Comparison of ENCODE assay signal across 1 cellular context in the genomic region with DNA sequence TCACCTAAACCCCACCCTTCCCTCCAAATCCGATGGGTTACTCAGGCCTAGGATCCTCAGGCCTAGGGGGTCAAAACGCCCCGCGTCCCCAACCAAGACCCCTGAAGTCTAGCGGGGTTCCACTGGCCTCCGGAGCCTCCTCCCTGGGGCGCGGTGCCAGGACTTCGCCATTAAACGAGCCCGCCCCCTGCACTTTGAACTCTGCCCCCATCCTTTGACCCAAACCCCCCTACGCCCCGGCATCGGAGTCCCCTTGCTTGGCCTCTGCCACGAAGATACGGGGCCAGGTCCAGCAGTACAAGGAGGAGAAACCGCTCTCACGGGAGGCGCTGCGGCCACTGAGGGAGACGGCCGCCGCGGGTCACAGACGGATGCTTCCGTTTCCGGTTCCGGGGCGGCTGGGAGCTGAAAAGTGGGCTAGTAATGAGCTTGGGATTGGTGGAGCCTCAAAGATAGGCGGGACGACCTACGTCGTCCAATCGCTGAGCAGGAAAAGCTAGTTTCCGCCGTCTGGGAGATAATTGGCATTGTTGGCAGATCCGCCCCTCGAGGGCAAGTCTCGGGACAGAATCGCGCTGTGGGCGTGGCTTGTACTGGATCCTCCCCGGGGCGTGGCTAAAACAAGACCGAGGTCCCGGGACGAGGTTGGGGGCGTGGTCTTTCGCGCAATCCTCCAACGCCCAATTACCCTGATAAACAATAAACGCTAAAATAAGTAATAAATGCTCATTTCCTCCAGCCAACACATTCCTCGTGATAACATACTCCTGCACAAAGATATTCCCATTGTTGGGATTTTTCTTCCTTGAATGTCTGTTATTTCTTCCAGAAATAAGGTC.
A peak's percentile ranks its signal among the peaks of the same experiment; 100 is the strongest.
TF ChIP-seq lines count a peak whose summit lies in the region.

No MANE protein-coding gene starts in this region.

TF ChIP-seq in A549, 52 proteins besides CTCF, POLR2A, EP300 and RAD21 (continued from another document):
- TF ChIP-seq PHF8 (IDR thresholded peaks at IDR 0.05; ENCODE audit: borderline replicate concordance, low read depth): peak; percentile 78; the same call in 1 of the 2 replicates
- no peak for TF ChIP-seq HDAC2 (IDR thresholded peaks at IDR 0.05)
- TF ChIP-seq RFX5 (IDR thresholded peaks at IDR 0.05): no peak
- TF ChIP-seq, protein P1, sequence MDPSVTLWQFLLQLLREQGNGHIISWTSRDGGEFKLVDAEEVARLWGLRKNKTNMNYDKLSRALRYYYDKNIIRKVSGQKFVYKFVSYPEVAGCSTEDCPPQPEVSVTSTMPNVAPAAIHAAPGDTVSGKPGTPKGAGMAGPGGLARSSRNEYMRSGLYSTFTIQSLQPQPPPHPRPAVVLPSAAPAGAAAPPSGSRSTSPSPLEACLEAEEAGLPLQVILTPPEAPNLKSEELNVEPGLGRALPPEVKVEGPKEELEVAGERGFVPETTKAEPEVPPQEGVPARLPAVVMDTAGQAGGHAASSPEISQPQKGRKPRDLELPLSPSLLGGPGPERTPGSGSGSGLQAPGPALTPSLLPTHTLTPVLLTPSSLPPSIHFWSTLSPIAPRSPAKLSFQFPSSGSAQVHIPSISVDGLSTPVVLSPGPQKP (IDR thresholded peaks at IDR 0.05; ENCODE audit: low read depth, low read length): no peak
- TF ChIP-seq, protein P2, sequence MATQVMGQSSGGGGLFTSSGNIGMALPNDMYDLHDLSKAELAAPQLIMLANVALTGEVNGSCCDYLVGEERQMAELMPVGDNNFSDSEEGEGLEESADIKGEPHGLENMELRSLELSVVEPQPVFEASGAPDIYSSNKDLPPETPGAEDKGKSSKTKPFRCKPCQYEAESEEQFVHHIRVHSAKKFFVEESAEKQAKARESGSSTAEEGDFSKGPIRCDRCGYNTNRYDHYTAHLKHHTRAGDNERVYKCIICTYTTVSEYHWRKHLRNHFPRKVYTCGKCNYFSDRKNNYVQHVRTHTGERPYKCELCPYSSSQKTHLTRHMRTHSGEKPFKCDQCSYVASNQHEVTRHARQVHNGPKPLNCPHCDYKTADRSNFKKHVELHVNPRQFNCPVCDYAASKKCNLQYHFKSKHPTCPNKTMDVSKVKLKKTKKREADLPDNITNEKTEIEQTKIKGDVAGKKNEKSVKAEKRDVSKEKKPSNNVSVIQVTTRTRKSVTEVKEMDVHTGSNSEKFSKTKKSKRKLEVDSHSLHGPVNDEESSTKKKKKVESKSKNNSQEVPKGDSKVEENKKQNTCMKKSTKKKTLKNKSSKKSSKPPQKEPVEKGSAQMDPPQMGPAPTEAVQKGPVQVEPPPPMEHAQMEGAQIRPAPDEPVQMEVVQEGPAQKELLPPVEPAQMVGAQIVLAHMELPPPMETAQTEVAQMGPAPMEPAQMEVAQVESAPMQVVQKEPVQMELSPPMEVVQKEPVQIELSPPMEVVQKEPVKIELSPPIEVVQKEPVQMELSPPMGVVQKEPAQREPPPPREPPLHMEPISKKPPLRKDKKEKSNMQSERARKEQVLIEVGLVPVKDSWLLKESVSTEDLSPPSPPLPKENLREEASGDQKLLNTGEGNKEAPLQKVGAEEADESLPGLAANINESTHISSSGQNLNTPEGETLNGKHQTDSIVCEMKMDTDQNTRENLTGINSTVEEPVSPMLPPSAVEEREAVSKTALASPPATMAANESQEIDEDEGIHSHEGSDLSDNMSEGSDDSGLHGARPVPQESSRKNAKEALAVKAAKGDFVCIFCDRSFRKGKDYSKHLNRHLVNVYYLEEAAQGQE (IDR thresholded peaks at IDR 0.05): no peak
- TF ChIP-seq KDM5A (IDR thresholded peaks at IDR 0.05): peak; percentile 61
- TF ChIP-seq JUN (IDR thresholded peaks at IDR 0.05): peak in 1 of 2 experiments; percentile 74; a peak in 1 of 5 replicates
- TF ChIP-seq, protein P3, sequence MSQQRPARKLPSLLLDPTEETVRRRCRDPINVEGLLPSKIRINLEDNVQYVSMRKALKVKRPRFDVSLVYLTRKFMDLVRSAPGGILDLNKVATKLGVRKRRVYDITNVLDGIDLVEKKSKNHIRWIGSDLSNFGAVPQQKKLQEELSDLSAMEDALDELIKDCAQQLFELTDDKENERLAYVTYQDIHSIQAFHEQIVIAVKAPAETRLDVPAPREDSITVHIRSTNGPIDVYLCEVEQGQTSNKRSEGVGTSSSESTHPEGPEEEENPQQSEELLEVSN (IDR thresholded peaks at IDR 0.05; ENCODE audit: borderline replicate concordance, low read depth): no peak
- TF ChIP-seq HOXB5 (CRISPR knock-in tag; IDR thresholded peaks at IDR 0.05): no peak
- TF ChIP-seq ZFP36 (IDR thresholded peaks at IDR 0.05; ENCODE audit: borderline replicate concordance, partially characterized antibody): no peak
- TF ChIP-seq, protein P4, sequence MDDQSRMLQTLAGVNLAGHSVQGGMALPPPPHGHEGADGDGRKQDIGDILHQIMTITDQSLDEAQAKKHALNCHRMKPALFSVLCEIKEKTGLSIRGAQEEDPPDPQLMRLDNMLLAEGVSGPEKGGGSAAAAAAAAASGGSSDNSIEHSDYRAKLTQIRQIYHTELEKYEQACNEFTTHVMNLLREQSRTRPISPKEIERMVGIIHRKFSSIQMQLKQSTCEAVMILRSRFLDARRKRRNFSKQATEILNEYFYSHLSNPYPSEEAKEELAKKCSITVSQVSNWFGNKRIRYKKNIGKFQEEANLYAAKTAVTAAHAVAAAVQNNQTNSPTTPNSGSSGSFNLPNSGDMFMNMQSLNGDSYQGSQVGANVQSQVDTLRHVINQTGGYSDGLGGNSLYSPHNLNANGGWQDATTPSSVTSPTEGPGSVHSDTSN (IDR thresholded peaks at IDR 0.05): peak; percentile 44; the same call in 1 of the 2 replicates
- TF ChIP-seq HOXB13 (CRISPR knock-in tag; IDR thresholded peaks at IDR 0.05; ENCODE audit: low read depth): no peak
- no peak for TF ChIP-seq TP53 (CRISPR knock-in tag; IDR thresholded peaks at IDR 0.05)
- no peak for TF ChIP-seq HOXA7 (CRISPR knock-in tag; IDR thresholded peaks at IDR 0.05)
- TF ChIP-seq, protein P5, sequence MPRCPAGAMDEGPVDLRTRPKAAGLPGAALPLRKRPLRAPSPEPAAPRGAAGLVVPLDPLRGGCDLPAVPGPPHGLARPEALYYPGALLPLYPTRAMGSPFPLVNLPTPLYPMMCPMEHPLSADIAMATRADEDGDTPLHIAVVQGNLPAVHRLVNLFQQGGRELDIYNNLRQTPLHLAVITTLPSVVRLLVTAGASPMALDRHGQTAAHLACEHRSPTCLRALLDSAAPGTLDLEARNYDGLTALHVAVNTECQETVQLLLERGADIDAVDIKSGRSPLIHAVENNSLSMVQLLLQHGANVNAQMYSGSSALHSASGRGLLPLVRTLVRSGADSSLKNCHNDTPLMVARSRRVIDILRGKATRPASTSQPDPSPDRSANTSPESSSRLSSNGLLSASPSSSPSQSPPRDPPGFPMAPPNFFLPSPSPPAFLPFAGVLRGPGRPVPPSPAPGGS (IDR thresholded peaks at IDR 0.05): peak; percentile 77; the same call in 1 of the 3 replicates
- TF ChIP-seq GATA3 (IDR thresholded peaks at IDR 0.05; ENCODE audit: borderline replicate concordance): peak; percentile 21; the same call in 1 of the 2 replicates
- TF ChIP-seq KDM1A (IDR thresholded peaks at IDR 0.05; ENCODE audit: low read depth): no peak
- no peak for TF ChIP-seq HEYL (CRISPR knock-in tag; IDR thresholded peaks at IDR 0.05)
- TF ChIP-seq RARB (CRISPR knock-in tag; IDR thresholded peaks at IDR 0.05): no peak
- TF ChIP-seq CHD2 (IDR thresholded peaks at IDR 0.05; ENCODE audit: low read length, partially characterized antibody): no peak
